Comparison of ENCODE assay signal across 27 cellular contexts in genomic region chr9:21590058-21590996, GRCh38.
A peak's percentile ranks its signal among the peaks of the same experiment; 100 is the strongest.
DNase-seq lines count a peak whose midpoint lies in the region; ATAC-seq, FAIRE-seq and TF ChIP-seq lines count a peak whose summit lies in the region.
"Had no signal": no experiment of that assay in that cellular context is flagged by ENCODE, and none has a peak within 500 bp of the region (broad histone marks: within the 10 kb centered on the region; RNA-seq: fewer than 3 reads in every experiment).

No MANE protein-coding gene starts in this region.

- H3K18ac ChIP-seq in mesendoderm (ENCODE audit: low read length): no peak overlapping the region

- no peak overlapping the region for H2BK120ac ChIP-seq in mesendoderm (ENCODE audit: low read depth, low read length)

- H3K27ac ChIP-seq in A549 (peak overlapping the region; percentile 91 to 93), astrocyte (ENCODE audit: low read depth, low read length) (peak overlapping the region; percentile 86), foreskin keratinocyte (peak overlapping the region; percentile 48), neural progenitor cell (no peak overlapping the region), mesendoderm (ENCODE audit: low read depth, low read length) (no peak overlapping the region)
- H3K27ac ChIP-seq: adrenal gland, left ventricle myocardium inferior had no signal

- 0 out of 3 replicates have a peak, but pooled peaks cover 5% of the 10 kb centered on the region for H3K9me3 ChIP-seq in A549
- no peaks in the 10 kb centered on the region for H3K9me3 ChIP-seq in astrocyte (ENCODE audit: insufficient read depth, low read depth, low read length)
- no peaks in the 10 kb centered on the region for H3K9me3 ChIP-seq in neural progenitor cell (ENCODE audit: low read depth)
- H3K9me3 ChIP-seq: adrenal gland, left ventricle myocardium inferior had no signal

- H3K27me3 Mint-ChIP-seq in astrocyte (ENCODE audit: low read depth, unreplicated experiment): no peaks in the 10 kb centered on the region
- no peaks in the 10 kb centered on the region for H3K27me3 Mint-ChIP-seq in neural progenitor cell (ENCODE audit: insufficient read depth, low read depth)

- peak in 1 of 2 experiments; percentile 6; a peak in 2 of 6 replicates for ATAC-seq in A549
- ATAC-seq in foreskin keratinocyte: no peak
- ATAC-seq: activated CD8-positive, alpha-beta T cell treated with anti-CD3 and anti-CD28 coated beads, Interleukin-2, amount 10 ng/mL, durations not matched to agents 7 days and 5 days; naive thymus-derived CD8-positive, alpha-beta T cell; stimulated activated memory B cell treated with anti-CD40 and anti-IgM and Interleukin-4, amounts not matched to agents 10 μg/mL and 1 μg/mL and 100 μg/mL, for 72 hours had no signal

- H3K79me1 ChIP-seq in mesendoderm (ENCODE audit: low read length): no peaks in the 10 kb centered on the region

- H3K56ac ChIP-seq in mesendoderm (ENCODE audit: low read length): no peak overlapping the region

- DNase-seq in A549 (ENCODE audit: low read depth in 1 of 2, low spot score in 1 of 2) (no peak), HT-29 (ENCODE audit: low spot score) (peak; percentile 72), astrocyte (ENCODE audit: low read depth) (peak; percentile 47), foreskin keratinocyte (no peak), neural progenitor cell (ENCODE audit: low spot score) (no peak), mesendoderm (no peak), SIG-M5 (lab: John Stamatoyannopoulos, UW) (no peak), NCI-H345 treated with DMSO at 0.1 percent for 48 hours (lab: John Stamatoyannopoulos, UW; ENCODE audit: unreplicated experiment) (no peak)
- DNase-seq: ACHN; activated CD8-positive, alpha-beta T cell treated with anti-CD3 and anti-CD28 coated beads, Interleukin-2, amount 10 ng/mL, durations not matched to agents 7 days and 5 days; activated gamma-delta T cell treated with Interleukin-2 at 50 U/mL for 16 hours; activated T-cell treated with anti-CD3 and anti-CD28 coated beads for 4 hours; adrenal gland; dermis blood vessel endothelial cell; foreskin melanocyte; H7; left ventricle myocardium inferior; midbrain; naive thymus-derived CD8-positive, alpha-beta T cell; NCI-H1092 treated with DMSO at 0.1 percent for 48 hours; NCI-H2029 treated with DMSO at 0.1 percent for 48 hours; NCI-H2227 treated with DMSO at 0.1 percent for 48 hours; NCI-H774; retina; SHP77 treated with DMSO at 0.1 percent for 48 hours; stimulated activated CD4-positive, alpha-beta T cell treated with anti-CD3 and anti-CD28 coated beads, Interleukin-4, amount 100 ng/mL, for 1 hour had no signal

- no peak for TF ChIP-seq EP300 in A549 (IDR thresholded peaks at IDR 0.05)

- TF ChIP-seq CTCF in A549 (IDR thresholded peaks at IDR 0.05) (no peak), astrocyte (IDR thresholded peaks at IDR 0.05; ENCODE audit: insufficient read depth, low read depth, low read length) (no peak), foreskin keratinocyte (conservative IDR thresholded peaks at IDR 0.05) (no peak), neural progenitor cell (IDR thresholded peaks at IDR 0.05) (no peak)

- H3K4me3 ChIP-seq in A549: peak overlapping the region; percentile 49
- peak overlapping the region; percentile 55 for H3K4me3 ChIP-seq in astrocyte (ENCODE audit: insufficient read depth, low read depth, low read length)
- no peak overlapping the region for H3K4me3 ChIP-seq in neural progenitor cell
- H3K4me3 ChIP-seq in mesendoderm (ENCODE audit: low read length): no peak overlapping the region
- H3K4me3 ChIP-seq: adrenal gland, left ventricle myocardium inferior had no signal

- H4K5ac ChIP-seq in mesendoderm (ENCODE audit: low read length): no peak overlapping the region

- H4K20me1 ChIP-seq in astrocyte (ENCODE audit: insufficient read depth, low read length) (no peaks in the 10 kb centered on the region), neural progenitor cell (ENCODE audit: low read depth) (no peaks in the 10 kb centered on the region)

- no peak overlapping the region for H3K23ac ChIP-seq in mesendoderm (ENCODE audit: low read length)

- H3K4me1 ChIP-seq in A549: peaks cover 67% of the 10 kb centered on the region
- H3K4me1 ChIP-seq in astrocyte (ENCODE audit: insufficient read depth, low read length): peaks cover 23% of the 10 kb centered on the region
- H3K4me1 ChIP-seq in foreskin keratinocyte: peaks cover 30% of the 10 kb centered on the region
- H3K4me1 ChIP-seq in neural progenitor cell: peaks cover 15% of the 10 kb centered on the region
- peaks cover 2% of the 10 kb centered on the region for H3K4me1 ChIP-seq in mesendoderm (ENCODE audit: control insufficient read depth, low read depth, low read length)
- H3K4me1 ChIP-seq: adrenal gland, left ventricle myocardium inferior had no signal

- no peaks in the 10 kb centered on the region for H3K9me3 Mint-ChIP-seq in astrocyte (ENCODE audit: unreplicated experiment)
- no peaks in the 10 kb centered on the region for H3K9me3 Mint-ChIP-seq in neural progenitor cell
- H3K9me3 Mint-ChIP-seq: naive thymus-derived CD8-positive, alpha-beta T cell; stimulated activated memory B cell treated with anti-CD40 and anti-IgM and Interleukin-4, amounts not matched to agents 10 μg/mL and 1 μg/mL and 100 μg/mL, for 72 hours had no signal

- no peaks in the 10 kb centered on the region for H3K27me3 ChIP-seq in astrocyte (ENCODE audit: insufficient read depth, low read length)
- H3K27me3 ChIP-seq in foreskin keratinocyte: no peaks in the 10 kb centered on the region
- H3K27me3 ChIP-seq in neural progenitor cell: no peaks in the 10 kb centered on the region
- H3K27me3 ChIP-seq in mesendoderm (ENCODE audit: insufficient read depth, low read length, poor library complexity): no peaks in the 10 kb centered on the region
- H3K27me3 ChIP-seq: adrenal gland had no signal

- H2AFZ ChIP-seq in astrocyte (ENCODE audit: low read depth, low read length) (no peak overlapping the region), neural progenitor cell (replicated peaks) (no peak overlapping the region)

- no peaks in the 10 kb centered on the region for H3K36me3 Mint-ChIP-seq in astrocyte (ENCODE audit: low read depth, unreplicated experiment)
- no peaks in the 10 kb centered on the region for H3K36me3 Mint-ChIP-seq in neural progenitor cell
- H3K36me3 Mint-ChIP-seq: naive thymus-derived CD8-positive, alpha-beta T cell; stimulated activated memory B cell treated with anti-CD40 and anti-IgM and Interleukin-4, amounts not matched to agents 10 μg/mL and 1 μg/mL and 100 μg/mL, for 72 hours had no signal

- peak overlapping the region; percentile 96 for H3K4me2 ChIP-seq in A549
- H3K4me2 ChIP-seq in astrocyte (ENCODE audit: low read length): peak overlapping the region; percentile 81
- H3K4me2 ChIP-seq in neural progenitor cell: no peak overlapping the region
- no peak overlapping the region for H3K4me2 ChIP-seq in mesendoderm (ENCODE audit: low read length)

- H3K36me3 ChIP-seq in astrocyte (ENCODE audit: insufficient read depth, low read length) (no peaks in the 10 kb centered on the region), neural progenitor cell (no peaks in the 10 kb centered on the region), mesendoderm (ENCODE audit: control insufficient read depth, insufficient read depth, low read length) (no peaks in the 10 kb centered on the region)
- H3K36me3 ChIP-seq: adrenal gland, left ventricle myocardium inferior had no signal

- no peak overlapping the region for H2BK15ac ChIP-seq in mesendoderm (replicated peaks; ENCODE audit: low read depth)

- CTCF ChIA-PET in A549 (lab: Yijun Ruan, JAX): interaction anchor here (0.6 to 2.0 kb wide), 6 partner anchors 9 to 198 kb away, joined by 3 to 6 read pairs (median 3); no protein-coding TSS in a partner anchor

- peak; percentile 93 for FAIRE-seq in A549 (lab: Jason Lieb, UNC)
- no peak for FAIRE-seq in astrocyte (lab: Jason Lieb, UNC)

- peaks cover 31% of the 10 kb centered on the region for H3K4me1 Mint-ChIP-seq in astrocyte (ENCODE audit: low read depth, unreplicated experiment)
- H3K4me1 Mint-ChIP-seq in neural progenitor cell: peaks cover 21% of the 10 kb centered on the region
- H3K4me1 Mint-ChIP-seq: stimulated activated memory B cell treated with anti-CD40 and anti-IgM and Interleukin-4, amounts not matched to agents 10 μg/mL and 1 μg/mL and 100 μg/mL, for 72 hours had no signal

- no peak overlapping the region for H2BK5ac ChIP-seq in mesendoderm (ENCODE audit: low read length)

- peak overlapping the region; percentile 93 for H3K27ac Mint-ChIP-seq in astrocyte (ENCODE audit: unreplicated experiment)
- H3K27ac Mint-ChIP-seq in neural progenitor cell: no peak overlapping the region
- H3K27ac Mint-ChIP-seq: activated CD8-positive, alpha-beta T cell treated with anti-CD3 and anti-CD28 coated beads, Interleukin-2, amount 10 ng/mL, durations not matched to agents 7 days and 5 days; stimulated activated memory B cell treated with anti-CD40 and anti-IgM and Interleukin-4, amounts not matched to agents 10 μg/mL and 1 μg/mL and 100 μg/mL, for 72 hours had no signal

- 1% methylated on average over 2 of the region's 2 CpGs for WGBS in A549 (ENCODE audit: missing lambda C conversion rate)
- WGBS in mesendoderm (ENCODE audit: extremely low coverage, insufficient coverage, low lambda C conversion rate): no CpG with 5 or more reads among the region's 2 CpGs

- H4K8ac ChIP-seq in mesendoderm (ENCODE audit: low read depth, low read length): no peak overlapping the region

- no peak for TF ChIP-seq POLR2A in A549 (IDR thresholded peaks at IDR 0.05; ENCODE audit: low read length)

- peak overlapping the region; percentile 82 for H3K9ac ChIP-seq in astrocyte (ENCODE audit: low read length)
- no peak overlapping the region for H3K9ac ChIP-seq in neural progenitor cell
- H3K9ac ChIP-seq in mesendoderm (ENCODE audit: low read length): no peak overlapping the region

- POLR2A ChIA-PET in A549 (lab: Yijun Ruan, JAX): interaction anchor here (0.9 to 3.1 kb wide), 19 partner anchors 11 to 99 kb away, joined by 4 to 61 read pairs (median 9); no protein-coding TSS in a partner anchor

- H3K4ac ChIP-seq in mesendoderm (ENCODE audit: low read depth, low read length): no peak overlapping the region

- TF ChIP-seq RAD21 in A549 (conservative IDR thresholded peaks at IDR 0.05 in 1 of 2, IDR thresholded peaks at IDR 0.05 in 1 of 2): no peak

- no peaks in the 10 kb centered on the region for H3F3A ChIP-seq in neural progenitor cell (ENCODE audit: low read depth)

- H3K4me3 Mint-ChIP-seq in astrocyte (ENCODE audit: unreplicated experiment) (peak overlapping the region; percentile 74), neural progenitor cell (no peak overlapping the region)
- H3K4me3 Mint-ChIP-seq: activated CD8-positive, alpha-beta T cell treated with anti-CD3 and anti-CD28 coated beads, Interleukin-2, amount 10 ng/mL, durations not matched to agents 7 days and 5 days; naive thymus-derived CD8-positive, alpha-beta T cell; stimulated activated memory B cell treated with anti-CD40 and anti-IgM and Interleukin-4, amounts not matched to agents 10 μg/mL and 1 μg/mL and 100 μg/mL, for 72 hours had no signal

- H2AK5ac ChIP-seq in mesendoderm (ENCODE audit: low read length): no peak overlapping the region

- H3K79me2 ChIP-seq in astrocyte (ENCODE audit: insufficient read depth, low read length) (peaks cover 61% of the 10 kb centered on the region), neural progenitor cell (ENCODE audit: low read depth) (no peaks in the 10 kb centered on the region), mesendoderm (ENCODE audit: control insufficient read depth, insufficient read depth, low read length) (no peaks in the 10 kb centered on the region)

Comparison
In these comparisons a context has a peak if more than half of its experiments do, and no peak if none do; other contexts are left out.
1. DNase-seq: peak in HT-29 (single experiment) and astrocyte (single experiment); none in A549 (0 of 2), foreskin keratinocyte (0 of 2), neural progenitor cell (single experiment), mesendoderm (single experiment), SIG-M5 (single experiment) and NCI-H345 treated with DMSO at 0.1 percent for 48 hours (single experiment).
2. H3K27ac ChIP-seq: peak in A549 (2 of 2), astrocyte (single experiment) and foreskin keratinocyte (single experiment); none in neural progenitor cell (single experiment) and mesendoderm (single experiment).
3. H3K4me2 ChIP-seq: peak in A549 (single experiment) and astrocyte (single experiment); none in neural progenitor cell (single experiment) and mesendoderm (single experiment).
4. H3K4me3 ChIP-seq: peak in A549 (single experiment) and astrocyte (single experiment); none in neural progenitor cell (single experiment) and mesendoderm (single experiment).